Comparison of ENCODE assay signal across 31 cellular contexts in genomic region chr1:112141923-112142322, GRCh38.
"Had no signal": no experiment of that assay in that cellular context is flagged by ENCODE, and none has a peak within 500 bp of the region (broad histone marks: within the 10 kb centered on the region; RNA-seq: fewer than 3 reads in every experiment).

No MANE protein-coding gene starts in this region.

- H3K9me3 ChIP-seq: MG63 had no signal

- H3K27ac ChIP-seq: brain microvascular endothelial cell, VCaP had no signal

- H3K27me3 ChIP-seq: brain microvascular endothelial cell had no signal

- H3K4me3 ChIP-seq: MG63 had no signal

- ATAC-seq: activated T-helper 17 cell treated with anti-CD3 and anti-CD28 coated beads, Interleukin-2, amount 50 U/mL, for 72 hours; Panc1 had no signal

- DNase-seq: activated B cell treated with CpG ODN at 0.5 μM for 24 hours; activated CD4-positive, alpha-beta memory T cell treated with anti-CD3 and anti-CD28 coated beads for 36 hours; activated CD4-positive, alpha-beta T cell treated with anti-CD3 and anti-CD28 coated beads for 4 hours; activated CD4-positive, alpha-beta T cell treated with anti-CD3 and anti-CD28 coated beads, Interleukin-2, amount 50 U/mL, for 1 hour; activated CD4-positive, CD25-positive, alpha-beta regulatory T cell treated with anti-CD3 and anti-CD28 coated beads, Interleukin-2, amount 50 U/mL, for 72 hours; activated CD8-positive, alpha-beta memory T cell treated with anti-CD3 and anti-CD28 coated beads, Interleukin-2, amount 50 U/mL, for 4 hours; activated effector memory CD4-positive, alpha-beta T cell treated with anti-CD3 and anti-CD28 coated beads, Interleukin-2, amount 50 U/mL, for 16 hours; activated naive CD4-positive, alpha-beta T cell; activated naive CD4-positive, alpha-beta T cell treated with anti-CD3 and anti-CD28 coated beads, Interleukin-2, amount 50 U/mL, for 16 hours; activated naive CD8-positive, alpha-beta T cell treated with anti-CD3 and anti-CD28 coated beads for 36 hours; activated T-cell treated with anti-CD3 and anti-CD28 coated beads, Interleukin-2, amount 50 U/mL, for 48 hours; amniotic stem cell; aorta; brain microvascular endothelial cell; Kasumi-1; KG1; MG63; NCI-H1048; NCI-H1105 treated with DMSO at 0.1 percent for 48 hours; NCI-H1436; NCI-H1694 treated with DMSO at 0.1 percent for 48 hours; NCI-H2029; NCI-H345; NCI-H524 treated with DMSO at 0.1 percent for 48 hours; SW 1271; T-helper 1 cell; T-helper 2 cell; T-helper 9 cell had no signal

- H3K36me3 ChIP-seq: brain microvascular endothelial cell, MG63 had no signal
